In the genomic region with DNA sequence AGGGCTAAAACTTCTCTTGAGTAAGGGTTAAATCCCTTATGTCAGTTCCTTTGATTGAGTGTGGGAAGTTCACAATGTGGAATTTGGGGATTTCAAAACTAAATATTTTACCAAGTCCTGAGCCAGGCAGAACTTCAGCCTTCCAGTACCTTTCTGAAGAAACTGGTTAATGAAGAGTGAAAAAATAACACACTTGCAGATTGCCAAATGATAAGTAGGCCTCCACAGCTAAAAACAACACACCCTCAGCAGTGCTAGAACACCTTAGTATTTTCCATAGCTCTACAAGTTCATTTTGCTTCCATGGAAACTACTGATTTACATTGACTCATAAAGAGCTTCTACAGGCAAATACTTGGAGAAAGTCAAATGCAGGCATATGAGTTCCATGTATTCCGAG, we compare ENCODE assay signal across 22 cellular contexts.
DNase-seq lines count a peak whose midpoint lies in the region; ATAC-seq and TF ChIP-seq lines count a peak whose summit lies in the region.
"Had no signal": no experiment of that assay in that cellular context is flagged by ENCODE, and none has a peak within 500 bp of the region (broad histone marks: within the 10 kb centered on the region; RNA-seq: fewer than 3 reads in every experiment).

No MANE protein-coding gene starts in this region.

- POLR2A ChIA-PET in MCF 10A (lab: Yijun Ruan, JAX), result interaction anchor here (1.6 kb wide), 1 partner anchor 11 kb away, joined by 7 read pairs; no protein-coding TSS in a partner anchor
- POLR2A ChIA-PET in naive thymus-derived CD8-positive, alpha-beta T cell (lab: Charles Lee), result no interaction called here

- H4K20me1 ChIP-seq in mammary epithelial cell (ENCODE audit: insufficient read depth, low read length), result no peaks in the 10 kb centered on the region

- no peaks in the 10 kb centered on the region for H3K4me1 Mint-ChIP-seq in MCF 10A (ENCODE audit: insufficient read depth, unreplicated experiment)
- no peaks in the 10 kb centered on the region for H3K4me1 Mint-ChIP-seq in naive thymus-derived CD8-positive, alpha-beta T cell

- peaks cover 4% of the 10 kb centered on the region for H3K27me3 ChIP-seq in mammary epithelial cell (ENCODE audit: insufficient read depth, low read length)
- H3K27me3 ChIP-seq: SJSA1 had no signal

- no peaks in the 10 kb centered on the region for H3K79me2 ChIP-seq in mammary epithelial cell (ENCODE audit: insufficient read depth, low read length)

- dilution Hi-C loops in mammary epithelial cell (cut with HindIII; ENCODE audit: low sequenced_read_pairs), result no loop called here

- H3K27ac ChIP-seq in mammary epithelial cell (ENCODE audit: insufficient read depth, low read depth, low read length), result no peak overlapping the region
- H3K27ac ChIP-seq: SJSA1 had no signal

- peak; percentile 13 for DNase-seq in mammary epithelial cell
- DNase-seq in MCF 10A (ENCODE audit: unreplicated experiment), result no peak
- DNase-seq in kidney glomerular epithelial cell (lab: John Stamatoyannopoulos, UW), result peak; percentile 32
- peak; percentile 1 for DNase-seq in putamen (ENCODE audit: low spot score)
- DNase-seq in naive thymus-derived CD8-positive, alpha-beta T cell, result no peak
- DNase-seq in dedifferentiated amniotic fluid mesenchymal stem cell (ENCODE audit: extremely low spot score), result no peak
- DNase-seq in posterior vena cava (ENCODE audit: low spot score), result no peak
- DNase-seq: 8988T; DMS53; IMR-90; KG1; MM.1S; NCI-H2029; NCI-H446 treated with DMSO at 0.1 percent for 48 hours; NCI-H526; NCI-H82; NK-92 treated with Interleukin-12 subunit alpha and Interleukin-12 subunit beta, amount 100 ng/mL, for 24 hours; PC-3 had no signal

- ATAC-seq in naive thymus-derived CD8-positive, alpha-beta T cell, result no peak
- ATAC-seq: GM12878, HCT116, PC-3, Right ventricle myocardium inferior had no signal

- H3K4me3 ChIP-seq in mammary epithelial cell (replicated peaks in 1 of 3; ENCODE audit: insufficient read depth in 1 of 3, low read depth in 2 of 3, low read length in 3 of 3), result no peak overlapping the region
- H3K4me3 ChIP-seq: GM12878, SJSA1 had no signal

- H2AFZ ChIP-seq in mammary epithelial cell (ENCODE audit: low read depth, low read length), result no peak overlapping the region

- in situ Hi-C loops in mammary epithelial cell (cut with MboI; ENCODE audit: low sequenced_read_pairs in 2 of 2), result no loop called here

- H3K36me3 ChIP-seq in mammary epithelial cell (ENCODE audit: insufficient read depth, low read length), result no peaks in the 10 kb centered on the region
- H3K36me3 ChIP-seq: SJSA1 had no signal

- 89% methylated on average over 1 of the region's 1 CpG for WGBS in mammary epithelial cell (ENCODE audit: low coverage, missing lambda C conversion rate)

- TF ChIP-seq CTCF in mammary epithelial cell (conservative IDR thresholded peaks at IDR 0.05 in 1 of 2, IDR thresholded peaks at IDR 0.05 in 1 of 2; ENCODE audit: extremely low read depth in 1 of 2, insufficient read depth in 1 of 2, low read depth in 1 of 2, low read length in 2 of 2) (no peak), MCF 10A (IDR thresholded peaks at IDR 0.05; ENCODE audit: unreplicated experiment) (no peak)

- peaks cover 34% of the 10 kb centered on the region for H3K27me3 Mint-ChIP-seq in MCF 10A (ENCODE audit: insufficient read depth, unreplicated experiment)
- H3K27me3 Mint-ChIP-seq in naive thymus-derived CD8-positive, alpha-beta T cell, result no peaks in the 10 kb centered on the region

- no peak overlapping the region for H3K27ac Mint-ChIP-seq in MCF 10A (ENCODE audit: low read depth, unreplicated experiment)
- no peak overlapping the region for H3K27ac Mint-ChIP-seq in naive thymus-derived CD8-positive, alpha-beta T cell

- H3K4me3 Mint-ChIP-seq in MCF 10A (ENCODE audit: unreplicated experiment), result no peak overlapping the region
- H3K4me3 Mint-ChIP-seq in naive thymus-derived CD8-positive, alpha-beta T cell, result no peak overlapping the region

- no peak overlapping the region for H3K4me2 ChIP-seq in mammary epithelial cell (ENCODE audit: insufficient read depth, low read depth, low read length)

- CTCF ChIA-PET in mammary epithelial cell (lab: Charles Lee; ENCODE audit: low non-redundant PET) (no interaction called here), MCF 10A (lab: Yijun Ruan, JAX) (interaction anchor here (0.6 kb wide), 1 partner anchor 33 kb away, joined by 3 read pairs; no protein-coding TSS in a partner anchor)

- no peaks in the 10 kb centered on the region for H3K9me3 Mint-ChIP-seq in MCF 10A (ENCODE audit: unreplicated experiment)
- H3K9me3 Mint-ChIP-seq in naive thymus-derived CD8-positive, alpha-beta T cell, result peaks cover 0 to 3% (median 0%) of the 10 kb centered on the region in 9 donors

- H3K4me1 ChIP-seq in mammary epithelial cell (ENCODE audit: insufficient read depth, low read length), result no peaks in the 10 kb centered on the region
- H3K4me1 ChIP-seq: SJSA1 had no signal

- intact Hi-C loops in mammary epithelial cell (cut with micrococcal nuclease) (no loop called here), MCF 10A (cut with micrococcal nuclease) (no loop called here), posterior vena cava (cut with DNase I) (no loop called here)

- H3K9ac ChIP-seq in mammary epithelial cell (ENCODE audit: insufficient read depth, low read length), result no peak overlapping the region

- H3K9me3 ChIP-seq in mammary epithelial cell (replicated peaks; ENCODE audit: insufficient read depth, low read length), result no peaks in the 10 kb centered on the region
- H3K9me3 ChIP-seq: SJSA1 had no signal

- BruUV-seq in mammary epithelial cell (replicated peaks; lab: Mats Ljungman, UMichigan) (no TSS peak), MCF 10A (replicated peaks; lab: Mats Ljungman, UMichigan) (no TSS peak)

- no peaks in the 10 kb centered on the region for H3K36me3 Mint-ChIP-seq in MCF 10A (ENCODE audit: insufficient read depth, unreplicated experiment)
- no peaks in the 10 kb centered on the region for H3K36me3 Mint-ChIP-seq in naive thymus-derived CD8-positive, alpha-beta T cell

Comparison
In these comparisons a context has a peak if more than half of its experiments do, and no peak if none do; other contexts are left out.
1. DNase-seq: peak in mammary epithelial cell (single experiment), kidney glomerular epithelial cell (single experiment) and putamen (single experiment); none in MCF 10A (single experiment), naive thymus-derived CD8-positive, alpha-beta T cell (0 of 10), dedifferentiated amniotic fluid mesenchymal stem cell (single experiment) and posterior vena cava (single experiment).